Comparison of ENCODE assay signal across 35 cellular contexts in the genomic region with DNA sequence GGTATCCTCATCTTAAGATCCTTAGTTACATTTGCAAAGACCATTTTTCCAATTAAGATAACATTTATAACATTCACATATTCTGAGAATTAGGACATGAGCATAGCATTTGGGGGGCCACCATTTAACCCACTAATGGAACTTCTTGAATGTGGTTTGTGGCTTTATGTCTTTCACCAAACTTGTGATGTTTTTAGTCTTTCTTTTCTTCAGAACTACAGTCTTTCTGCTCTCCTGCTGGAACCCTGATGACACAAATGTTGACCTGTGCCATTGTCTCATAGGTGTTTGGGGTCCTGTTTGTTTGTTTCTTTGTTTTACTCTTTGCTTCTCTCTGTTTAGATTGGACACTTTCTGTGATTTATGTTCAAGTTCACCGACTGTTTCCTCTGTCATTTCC.
"Had no signal": no experiment of that assay in that cellular context is flagged by ENCODE, and none has a peak within 500 bp of the region (broad histone marks: within the 10 kb centered on the region; RNA-seq: fewer than 3 reads in every experiment).

No MANE protein-coding gene starts in this region.

- H3K36me3 Mint-ChIP-seq: activated naive CD8-positive, alpha-beta T cell treated with anti-CD3 and anti-CD28 coated beads for 36 hours; stimulated activated memory B cell treated with anti-CD40 and anti-IgM and Interleukin-4, amounts not matched to agents 10 μg/mL and 1 μg/mL and 100 μg/mL, for 72 hours; T-cell had no signal

- H3K4me1 ChIP-seq: adrenal gland, foreskin keratinocyte, heart left ventricle, lower lobe of right lung, prostate gland, upper lobe of left lung, vagina had no signal

- DNase-seq: activated CD4-positive, alpha-beta T cell treated with anti-CD3 and anti-CD28 coated beads for 36 hours; activated CD4-positive, alpha-beta T cell treated with anti-CD3 and anti-CD28 coated beads, Interleukin-2, amount 50 U/mL, for 48 hours; activated CD4-positive, CD25-positive, alpha-beta regulatory T cell; activated CD8-positive, alpha-beta memory T cell treated with anti-CD3 and anti-CD28 coated beads for 24 hours; activated effector memory CD4-positive, alpha-beta T cell treated with anti-CD3 and anti-CD28 coated beads, Interleukin-2, amount 50 U/mL, for 16 hours; activated naive CD4-positive, alpha-beta T cell treated with anti-CD3 and anti-CD28 coated beads for 36 hours; activated naive CD8-positive, alpha-beta T cell treated with anti-CD3 and anti-CD28 coated beads for 36 hours; adrenal gland; aorta; caudate nucleus; endodermal cell; foreskin keratinocyte; heart left ventricle; kidney glomerular epithelial cell; lower lobe of right lung; mucosa of descending colon; nephron progenitor cell; ovary; retina; stimulated activated CD4-positive, alpha-beta T cell treated with anti-CD3 and anti-CD28 coated beads, Interleukin-1b, Interleukin-23, amount 100 ng/mL, for 48 hours; stimulated activated CD4-positive, alpha-beta T cell treated with anti-CD3 and anti-CD28 coated beads, Interleukin-4, amount 100 ng/mL, for 4 hours; stimulated activated CD8-positive, alpha-beta memory T cell treated with anti-CD3 and anti-CD28 coated beads, Interleukin-4, amount 100 ng/mL, for 48 hours; stimulated activated naive CD8-positive, alpha-beta T cell treated with anti-CD3 and anti-CD28 coated beads, Interleukin-15, amount 100 ng/mL, for 72 hours; substantia nigra; T-cell; upper lobe of left lung had no signal

- H3K4me1 Mint-ChIP-seq: nephron progenitor cell, T-cell had no signal

- H3K4me3 Mint-ChIP-seq: activated CD4-positive, alpha-beta T cell treated with anti-CD3 and anti-CD28 coated beads for 36 hours; activated naive CD4-positive, alpha-beta T cell treated with anti-CD3 and anti-CD28 coated beads for 36 hours; activated naive CD8-positive, alpha-beta T cell treated with anti-CD3 and anti-CD28 coated beads for 36 hours; brain; endodermal cell; nephron progenitor cell; stimulated activated memory B cell treated with anti-CD40 and anti-IgM and Interleukin-4, amounts not matched to agents 10 μg/mL and 1 μg/mL and 100 μg/mL, for 72 hours; stimulated activated naive CD8-positive, alpha-beta T cell treated with anti-CD3 and anti-CD28 coated beads, Interleukin-15, amount 100 ng/mL, for 72 hours; T-cell had no signal

- H3K4me2 ChIP-seq: smooth muscle cell had no signal

- H3K4me3 ChIP-seq: adrenal gland, heart left ventricle, lower lobe of right lung, mucosa of descending colon, ovary, prostate gland, smooth muscle cell, upper lobe of left lung, vagina had no signal

- H3K9me3 Mint-ChIP-seq: activated naive CD4-positive, alpha-beta T cell treated with anti-CD3 and anti-CD28 coated beads for 36 hours; activated naive CD8-positive, alpha-beta T cell treated with anti-CD3 and anti-CD28 coated beads for 36 hours; brain; endodermal cell; nephron progenitor cell; stimulated activated naive CD8-positive, alpha-beta T cell treated with anti-CD3 and anti-CD28 coated beads, Interleukin-15, amount 100 ng/mL, for 72 hours; T-cell had no signal

- H3K9me3 ChIP-seq: adrenal gland, heart left ventricle, lower lobe of right lung, mucosa of descending colon, neutrophil, ovary, prostate gland, upper lobe of left lung, vagina had no signal

- H3K27ac ChIP-seq: adrenal gland, foreskin keratinocyte, heart left ventricle, lower lobe of right lung, neutrophil, ovary, prostate gland, upper lobe of left lung, vagina had no signal

- H3K27me3 Mint-ChIP-seq: brain had no signal

- H3K27me3 ChIP-seq: adrenal gland, foreskin keratinocyte, heart left ventricle, neutrophil, ovary, upper lobe of left lung, vagina had no signal

- H3K36me3 ChIP-seq: adrenal gland, neutrophil, ovary, prostate gland, vagina had no signal

- ATAC-seq: activated CD4-positive, alpha-beta T cell treated with anti-CD3 and anti-CD28 coated beads for 36 hours; esophagus mucosa; foreskin keratinocyte; heart left ventricle; left lobe of liver; lower lobe of right lung; mucosa of descending colon; sciatic nerve; stimulated activated memory B cell treated with anti-CD40 and anti-IgM and Interleukin-4, amounts not matched to agents 10 μg/mL and 1 μg/mL and 100 μg/mL, for 72 hours; stimulated activated naive CD8-positive, alpha-beta T cell treated with anti-CD3 and anti-CD28 coated beads, Interleukin-15, amount 100 ng/mL, for 72 hours; T-cell had no signal

- H3K27ac Mint-ChIP-seq: activated CD4-positive, alpha-beta T cell treated with anti-CD3 and anti-CD28 coated beads for 36 hours; activated naive CD4-positive, alpha-beta T cell treated with anti-CD3 and anti-CD28 coated beads for 36 hours; activated naive CD8-positive, alpha-beta T cell treated with anti-CD3 and anti-CD28 coated beads for 36 hours; brain; endodermal cell; nephron progenitor cell; stimulated activated memory B cell treated with anti-CD40 and anti-IgM and Interleukin-4, amounts not matched to agents 10 μg/mL and 1 μg/mL and 100 μg/mL, for 72 hours; T-cell had no signal
